Comparison of ENCODE assay signal across 12 cellular contexts in the genomic region with DNA sequence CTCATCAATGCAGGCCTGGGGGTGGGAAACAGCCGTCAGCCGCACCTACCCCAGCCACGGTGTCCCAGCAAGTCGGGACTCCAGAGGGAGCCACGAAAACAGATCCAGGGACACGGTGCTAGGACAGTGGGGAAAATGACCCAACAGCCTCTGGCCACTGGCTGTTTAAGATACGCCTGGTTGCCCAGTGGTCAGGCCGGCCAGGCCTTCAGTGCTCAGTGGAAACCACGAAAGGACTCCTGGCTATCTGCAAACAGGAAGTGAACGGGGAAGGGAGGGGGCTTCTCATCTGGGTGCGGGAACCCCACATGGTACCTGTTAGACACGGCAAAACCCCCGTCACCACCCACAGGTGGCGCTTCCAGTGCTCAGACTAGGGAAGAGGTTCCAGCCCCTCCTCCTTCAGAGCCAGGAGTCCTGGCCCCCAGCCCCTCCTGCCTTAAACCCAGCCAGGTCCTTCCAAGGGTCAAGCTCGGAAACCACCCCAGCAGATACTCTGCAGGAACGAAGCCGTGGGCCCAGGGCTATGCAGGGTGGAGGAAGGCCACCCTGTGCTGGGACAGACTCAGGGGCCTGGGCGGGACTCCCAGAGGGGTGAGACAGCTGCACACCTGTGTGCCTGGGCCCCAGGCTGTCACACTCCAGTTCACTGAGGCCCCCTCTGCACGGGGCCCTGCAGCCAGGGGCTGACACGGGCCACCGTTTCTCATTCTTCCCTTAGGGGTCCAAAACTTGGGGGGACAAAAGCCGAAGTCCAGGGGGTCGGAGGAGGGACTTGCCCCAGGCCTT. TPM values are rescaled to one million over a fixed set of nuclear protein-coding genes. Genes with fewer than 3 reads are reported as not detected.
DNase-seq lines count a peak whose midpoint lies in the region; ATAC-seq and TF ChIP-seq lines count a peak whose summit lies in the region.
"Had no signal": no experiment of that assay in that cellular context is flagged by ENCODE, and none has a peak within 500 bp of the region (broad histone marks: within the 10 kb centered on the region; RNA-seq: fewer than 3 reads in every experiment).

No MANE protein-coding gene starts in this region.

- H3K27ac ChIP-seq in right cardiac atrium (ENCODE audit: low read length): peak overlapping the region; percentile 92
- H3K27ac ChIP-seq in gastrocnemius medialis: peak overlapping the region; percentile 74 to 86 (median 78)

- H3K36me3 ChIP-seq in gastrocnemius medialis (peaks cover 0 to 11% of the 10 kb centered on the region in 2 donors), MG63 (peaks cover 32% of the 10 kb centered on the region)

- no peaks in the 10 kb centered on the region for H3K9me3 Mint-ChIP-seq in activated B cell treated with CpG ODN at 0.5 μM for 24 hours
- H3K9me3 Mint-ChIP-seq: activated CD8-positive, alpha-beta T cell treated with anti-CD3 and anti-CD28 coated beads for 36 hours; stimulated activated effector memory CD8-positive, alpha-beta T cell treated with anti-CD3 and anti-CD28 coated beads, Interleukin-12 subunit alpha, Interleukin-12 subunit beta, amount 100 ng/mL, for 72 hours had no signal

- no peak for DNase-seq in activated B cell treated with CpG ODN at 0.5 μM for 24 hours
- DNase-seq in right cardiac atrium: peak in 2 of 3 donors; percentile 36 to 67
- DNase-seq in gastrocnemius medialis: peak in 1 of 2 donors; percentile 13
- DNase-seq in retina: no peak
- no peak for DNase-seq in NK-92 (lab: John Stamatoyannopoulos, UW; ENCODE audit: unreplicated experiment)
- DNase-seq in MG63: no peak
- DNase-seq: activated CD8-positive, alpha-beta T cell treated with anti-CD3 and anti-CD28 coated beads for 36 hours; cerebellar nuclear complex; naive thymus-derived CD4-positive, alpha-beta T cell had no signal

- CTCF ChIA-PET in activated B cell treated with CpG ODN at 0.5 μM for 24 hours (lab: Charles Lee): interaction anchor here (1.1 kb wide), 1 partner anchor 25 kb away, joined by 4 read pairs; no protein-coding TSS in a partner anchor

- H3K27me3 ChIP-seq in right cardiac atrium (ENCODE audit: control insufficient read depth, insufficient read depth) (no peaks in the 10 kb centered on the region), gastrocnemius medialis (no peaks in the 10 kb centered on the region), MG63 (no peaks in the 10 kb centered on the region)

- H3K4me3 ChIP-seq in right cardiac atrium (ENCODE audit: low read length): no peak overlapping the region
- H3K4me3 ChIP-seq in gastrocnemius medialis: no peak overlapping the region
- H3K4me3 ChIP-seq in MG63: no peak overlapping the region

- WGBS in right cardiac atrium: 56% methylated on average over 23 of the region's 23 CpGs

- H3K36me3 Mint-ChIP-seq in activated B cell treated with CpG ODN at 0.5 μM for 24 hours (ENCODE audit: low read depth): peaks cover 46% of the 10 kb centered on the region

- H3K4me1 ChIP-seq in right cardiac atrium (ENCODE audit: control insufficient read depth, insufficient read depth, low read length) (peaks cover 22% of the 10 kb centered on the region), gastrocnemius medialis (peaks cover 28 to 43% of the 10 kb centered on the region in 2 donors)

- TF ChIP-seq CTCF in GM12874 (IDR thresholded peaks at IDR 0.05; ENCODE audit: insufficient read depth, low read depth, low read length) (peak; percentile 43; the same call in 1 of the 2 replicates), activated B cell treated with CpG ODN at 0.5 μM for 24 hours (IDR thresholded peaks at IDR 0.05) (no peak), gastrocnemius medialis (IDR thresholded peaks at IDR 0.05 in 4 of 5, conservative IDR thresholded peaks at IDR 0.05 in 1 of 5) (no peak)

- POLR2A ChIA-PET in activated B cell treated with CpG ODN at 0.5 μM for 24 hours (lab: Charles Lee): no interaction called here

- ATAC-seq in activated B cell treated with CpG ODN at 0.5 μM for 24 hours (ENCODE audit: low read depth) (no peak), right cardiac atrium (no peak), gastrocnemius medialis (no peak), HG02571 (IDR thresholded peaks at IDR 0.05; ENCODE audit: unreplicated experiment) (no peak)
- ATAC-seq: activated CD8-positive, alpha-beta T cell treated with anti-CD3 and anti-CD28 coated beads for 36 hours; naive thymus-derived CD4-positive, alpha-beta T cell; stimulated activated effector memory CD8-positive, alpha-beta T cell treated with anti-CD3 and anti-CD28 coated beads, Interleukin-12 subunit alpha, Interleukin-12 subunit beta, amount 100 ng/mL, for 72 hours had no signal

- no peaks in the 10 kb centered on the region for H3K27me3 Mint-ChIP-seq in activated B cell treated with CpG ODN at 0.5 μM for 24 hours
- H3K27me3 Mint-ChIP-seq: activated CD8-positive, alpha-beta T cell treated with anti-CD3 and anti-CD28 coated beads for 36 hours; naive thymus-derived CD4-positive, alpha-beta T cell had no signal

- peaks cover 45% of the 10 kb centered on the region for H3K4me1 Mint-ChIP-seq in activated B cell treated with CpG ODN at 0.5 μM for 24 hours

- peak overlapping the region; percentile 41 for H3K27ac Mint-ChIP-seq in activated B cell treated with CpG ODN at 0.5 μM for 24 hours
- H3K27ac Mint-ChIP-seq: activated CD8-positive, alpha-beta T cell treated with anti-CD3 and anti-CD28 coated beads for 36 hours; stimulated activated effector memory CD8-positive, alpha-beta T cell treated with anti-CD3 and anti-CD28 coated beads, Interleukin-12 subunit alpha, Interleukin-12 subunit beta, amount 100 ng/mL, for 72 hours had no signal

- no peak overlapping the region for H3K4me3 Mint-ChIP-seq in activated B cell treated with CpG ODN at 0.5 μM for 24 hours
- H3K4me3 Mint-ChIP-seq: activated CD8-positive, alpha-beta T cell treated with anti-CD3 and anti-CD28 coated beads for 36 hours; stimulated activated effector memory CD8-positive, alpha-beta T cell treated with anti-CD3 and anti-CD28 coated beads, Interleukin-12 subunit alpha, Interleukin-12 subunit beta, amount 100 ng/mL, for 72 hours had no signal

- H3K9me3 ChIP-seq in right cardiac atrium (ENCODE audit: control insufficient read depth, low read length) (no peaks in the 10 kb centered on the region), gastrocnemius medialis (no peaks in the 10 kb centered on the region), MG63 (no peaks in the 10 kb centered on the region)

- intact Hi-C loops in activated B cell treated with CpG ODN at 0.5 μM for 24 hours (cut with micrococcal nuclease) (no loop called here), right cardiac atrium (cut with DNase I) (no loop called here), gastrocnemius medialis (cut with DNase I; ENCODE audit: low total_unique reads) (loop anchor here (10.0 kb wide), 1 partner anchor 272 kb away; a partner anchor contains a TSS)

- no peak for TF ChIP-seq POLR2A in gastrocnemius medialis (IDR thresholded peaks at IDR 0.05)

- in situ Hi-C loops in gastrocnemius medialis (cut with MboI; ENCODE audit: low sequenced_read_pairs in 4 of 4): loop anchor here in 1 of 4 donors (25.0 kb wide), 1 partner anchor 1001 kb away; a partner anchor contains a TSS

RNA-seq across cellular contexts. Expression of a gene that starts 4.5 kb away (rescaled TPM):
- total RNA-seq in activated B cell treated with CpG ODN at 0.5 μM for 24 hours (115 and 139 TPM in 2 replicates), right cardiac atrium (100 to 1,000 TPM; 125 to 244 (median 147) TPM), gastrocnemius medialis (10 to 100 TPM; 22.6 to 28.2 (median 26.2) TPM)
- 221 TPM for polyA plus RNA-seq in right cardiac atrium
- 76.0 and 81.1 TPM in 2 replicates for total RNA-seq in MG63 (2014; rRNA removed; shearing (Covaris generic); ENCODE audit: low replicate concordance)

RNA-seq across cellular contexts. Expression of a gene that starts 36.0 kb away (rescaled TPM):
- not detected in 2 replicates for total RNA-seq in activated B cell treated with CpG ODN at 0.5 μM for 24 hours
- total RNA-seq in right cardiac atrium: 10 to 100 TPM in 3 of 4 donors, 1 to 10 TPM in 1; 8.0 to 25.3 (median 14.7) TPM
- polyA plus RNA-seq in right cardiac atrium: 34.8 TPM
- total RNA-seq in gastrocnemius medialis: 1,000 to 10,000 TPM; 2,342 to 9,166 (median 6,627) TPM
- 1.7 TPM in 1 of 2 replicates, not detected in the other for total RNA-seq in MG63 (2014; rRNA removed; shearing (Covaris generic); ENCODE audit: low replicate concordance)
- total RNA-seq: activated CD8-positive, alpha-beta T cell treated with anti-CD3 and anti-CD28 coated beads for 36 hours had no signal
- polyA plus RNA-seq: naive thymus-derived CD4-positive, alpha-beta T cell had no signal

RNA-seq across cellular contexts. Expression of a gene that starts 37.3 kb away (rescaled TPM):
- total RNA-seq in activated B cell treated with CpG ODN at 0.5 μM for 24 hours: 0.38 and 1.0 TPM in 2 replicates
- 1 to 10 TPM in 3 of 4 donors, under 1 TPM in 1; 0.78 to 1.7 (median 1.1) TPM for total RNA-seq in right cardiac atrium
- polyA plus RNA-seq in right cardiac atrium: 2.2 TPM
- 1 to 10 TPM in 2 of 4 donors, under 1 TPM in 2; 0.25 to 2.4 (median 1.3) TPM for total RNA-seq in gastrocnemius medialis
- total RNA-seq in MG63 (2014; rRNA removed; shearing (Covaris generic); ENCODE audit: low replicate concordance): 1.1 TPM in 1 of 2 replicates, not detected in the other

RNA-seq across cellular contexts. Expression of a gene that starts 44.6 kb away (rescaled TPM):
- total RNA-seq in activated B cell treated with CpG ODN at 0.5 μM for 24 hours (not detected in 2 replicates), right cardiac atrium (1,000 to 10,000 TPM; 1,638 to 3,997 (median 2,736) TPM), gastrocnemius medialis (1 to 10 TPM; 1.6 to 6.2 (median 5.5) TPM)
- polyA plus RNA-seq in right cardiac atrium: 8,501 TPM
- total RNA-seq in MG63 (2014; rRNA removed; shearing (Covaris generic); ENCODE audit: low replicate concordance): not detected in 2 replicates
- total RNA-seq: activated CD8-positive, alpha-beta T cell treated with anti-CD3 and anti-CD28 coated beads for 36 hours; naive thymus-derived CD4-positive, alpha-beta T cell had no signal
- polyA plus RNA-seq: naive thymus-derived CD4-positive, alpha-beta T cell had no signal

RNA-seq across cellular contexts. Expression of a gene that starts 50.0 kb away (rescaled TPM):
- total RNA-seq in activated B cell treated with CpG ODN at 0.5 μM for 24 hours (10.3 and 12.4 TPM in 2 replicates), right cardiac atrium (10 to 100 TPM; 25.5 to 42.6 (median 31.9) TPM), gastrocnemius medialis (10 to 100 TPM in 1 of 4 donors, 1 to 10 TPM in 3; 5.2 to 10.5 (median 7.6) TPM)
- polyA plus RNA-seq in right cardiac atrium: 30.1 TPM
- total RNA-seq in MG63 (2014; rRNA removed; shearing (Covaris generic); ENCODE audit: low replicate concordance): 17.9 and 23.8 TPM in 2 replicates

Comparison
In these comparisons a context has a peak if more than half of its experiments do, and no peak if none do; other contexts are left out.
1. DNase-seq: peak in right cardiac atrium (2 of 3); none in activated B cell treated with CpG ODN at 0.5 μM for 24 hours (single experiment), retina (single experiment), NK-92 (single experiment) and MG63 (single experiment).
2. RNA of a gene that starts 36.0 kb away (total RNA-seq): 2,342 to 9,166 TPM in gastrocnemius medialis; 8.0 to 25.3 TPM in right cardiac atrium, 1.7 TPM in MG63 and not detected in activated B cell treated with CpG ODN at 0.5 μM for 24 hours; every median in the first group is over 10 times any median in the second.